10 cellular contexts compared by ENCODE assay signal in the genomic region with DNA sequence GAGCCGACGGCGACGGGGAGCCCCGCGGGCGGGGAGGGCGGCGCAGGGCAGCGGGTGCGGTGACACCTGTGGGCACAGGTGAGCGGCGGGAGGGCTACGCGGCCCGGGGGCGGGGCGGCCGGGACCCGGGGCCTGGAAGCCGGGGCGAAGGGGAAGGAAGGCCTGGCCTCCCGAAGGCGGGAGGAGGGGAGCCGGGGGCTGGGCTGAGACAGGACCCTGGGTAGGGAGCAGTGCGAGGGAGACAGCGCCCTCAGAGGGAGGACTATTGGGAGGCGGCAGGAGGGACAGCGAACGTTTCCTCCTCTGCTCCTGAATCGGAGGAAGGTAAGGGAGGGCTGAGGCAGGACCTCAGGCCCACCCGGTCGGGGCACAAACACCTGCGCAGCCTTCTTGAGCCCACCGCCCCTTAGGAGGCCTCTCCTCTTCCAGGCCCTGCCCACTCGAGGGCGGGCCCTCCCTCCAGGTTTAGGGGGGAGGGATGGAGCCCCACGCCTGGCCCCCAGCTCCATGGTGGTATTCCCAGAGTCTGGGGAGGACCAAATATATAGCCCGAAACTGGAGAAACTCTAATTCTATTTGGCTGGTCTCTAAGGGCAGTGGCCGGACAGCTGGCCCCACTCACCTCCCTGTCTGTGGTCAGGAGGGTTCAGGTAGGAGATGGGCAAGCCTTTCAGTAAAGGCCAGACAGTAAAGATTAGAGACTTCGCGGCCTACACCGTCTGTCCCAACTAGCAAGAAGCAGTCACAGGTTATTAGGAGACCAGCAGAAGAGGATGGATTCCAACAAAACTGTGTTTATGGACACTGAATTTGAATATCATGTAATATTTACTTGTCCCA. TPM values are rescaled to one million over a fixed set of nuclear protein-coding genes. Genes with fewer than 3 reads are reported as not detected.
DNase-seq lines count a peak whose midpoint lies in the region; ATAC-seq and TF ChIP-seq lines count a peak whose summit lies in the region.
"Had no signal": no experiment of that assay in that cellular context is flagged by ENCODE, and none has a peak within 500 bp of the region (broad histone marks: within the 10 kb centered on the region; RNA-seq: fewer than 3 reads in every experiment).

No MANE protein-coding gene starts in this region.

- H3K27ac Mint-ChIP-seq in type B pancreatic cell = peak overlapping the region; percentile 83
- H3K27ac Mint-ChIP-seq: CD4-positive, alpha-beta memory T cell had no signal

- TF ChIP-seq CTCF in cardiac muscle cell (IDR thresholded peaks at IDR 0.05; ENCODE audit: low read depth, low read length) = no peak
- TF ChIP-seq CTCF in right atrium auricular region (IDR thresholded peaks at IDR 0.05) = no peak
- TF ChIP-seq CTCF in type B pancreatic cell (conservative IDR thresholded peaks at IDR 0.05) = no peak

- DNase-seq in cardiac muscle cell (ENCODE audit: low read depth in 1 of 2, low spot score in 1 of 2) (no peak), right atrium auricular region (ENCODE audit: low spot score) (no peak), type B pancreatic cell (ENCODE audit: extremely low spot score, unreplicated experiment) (no peak)
- DNase-seq: NCI-H187 had no signal

- no peak for ATAC-seq in GM19023 (IDR thresholded peaks at IDR 0.05; ENCODE audit: unreplicated experiment)
- no peak for ATAC-seq in GM21515 (IDR thresholded peaks at IDR 0.05; ENCODE audit: unreplicated experiment)
- no peak for ATAC-seq in HG03378 (IDR thresholded peaks at IDR 0.05; ENCODE audit: unreplicated experiment)

- H3K4me3 Mint-ChIP-seq in type B pancreatic cell = peak overlapping the region; percentile 79

- no peak overlapping the region for H3K27ac ChIP-seq in cardiac muscle cell
- no peak overlapping the region for H3K27ac ChIP-seq in right atrium auricular region
- peak overlapping the region; percentile 84 for H3K27ac ChIP-seq in duodenal mucosa (ENCODE audit: low read depth, low read length)
- no peak overlapping the region for H3K27ac ChIP-seq in mesodermal cell (ENCODE audit: low read depth, low read length, severe bottlenecking)

- H3K36me3 ChIP-seq in cardiac muscle cell = no peaks in the 10 kb centered on the region
- no peaks in the 10 kb centered on the region for H3K36me3 ChIP-seq in right atrium auricular region
- peaks cover 7 to 23% of the 10 kb centered on the region in 2 donors for H3K36me3 ChIP-seq in duodenal mucosa (ENCODE audit: control insufficient read depth in 1 of 2, insufficient read depth in 2 of 2, low read length in 2 of 2)
- no peaks in the 10 kb centered on the region for H3K36me3 ChIP-seq in mesodermal cell (ENCODE audit: control insufficient read depth, insufficient read depth, low read length)

- H3K9ac ChIP-seq in duodenal mucosa (ENCODE audit: low read depth in 1 of 2, low read length in 2 of 2) = peak overlapping the region; percentile 77 to 92

- H3K9me3 ChIP-seq in cardiac muscle cell (ENCODE audit: low read depth) (no peaks in the 10 kb centered on the region), right atrium auricular region (no peaks in the 10 kb centered on the region), duodenal mucosa (ENCODE audit: control insufficient read depth in 1 of 2, low read length in 2 of 2) (no peaks in the 10 kb centered on the region), mesodermal cell (ENCODE audit: control insufficient read depth, low read length) (no peaks in the 10 kb centered on the region)

- peaks cover 6% of the 10 kb centered on the region for H3K27me3 Mint-ChIP-seq in type B pancreatic cell

- H3K4me1 ChIP-seq in cardiac muscle cell (ENCODE audit: low read depth) (no peaks in the 10 kb centered on the region), right atrium auricular region (peaks cover 0 to 9% of the 10 kb centered on the region in 2 donors), duodenal mucosa (ENCODE audit: control insufficient read depth in 1 of 2, insufficient read depth in 2 of 2, low read length in 2 of 2) (peaks cover 38 to 42% of the 10 kb centered on the region in 2 donors), mesodermal cell (ENCODE audit: control insufficient read depth, insufficient read depth, low read length, poor library complexity, severe bottlenecking) (peaks cover 17% of the 10 kb centered on the region)

- H3K9me3 Mint-ChIP-seq in type B pancreatic cell = no peaks in the 10 kb centered on the region
- H3K9me3 Mint-ChIP-seq: CD4-positive, alpha-beta memory T cell had no signal

- H3K27me3 ChIP-seq in cardiac muscle cell = peaks cover 4% of the 10 kb centered on the region
- H3K27me3 ChIP-seq in right atrium auricular region = no peaks in the 10 kb centered on the region
- H3K27me3 ChIP-seq in duodenal mucosa (ENCODE audit: control insufficient read depth in 1 of 2, insufficient read depth in 2 of 2, low read length in 2 of 2) = no peaks in the 10 kb centered on the region

- peak overlapping the region; percentile 31 for H3K4me3 ChIP-seq in cardiac muscle cell
- peak overlapping the region in 1 of 2 donors; percentile 49 for H3K4me3 ChIP-seq in right atrium auricular region
- peak overlapping the region; percentile 73 to 74 for H3K4me3 ChIP-seq in duodenal mucosa (ENCODE audit: low read depth in 1 of 2, low read length in 2 of 2)
- H3K4me3 ChIP-seq in mesodermal cell (ENCODE audit: extremely low read depth, insufficient read depth, low read length, poor library complexity, severe bottlenecking) = peak overlapping the region; percentile 42

- H3K4me1 Mint-ChIP-seq in type B pancreatic cell (ENCODE audit: unreplicated experiment) = peaks cover 6% of the 10 kb centered on the region
- H3K4me1 Mint-ChIP-seq: CD4-positive, alpha-beta memory T cell had no signal

- 16 to 20% methylated on average over 16 to 26 of the region's 43 CpGs for WGBS in mesodermal cell (ENCODE audit: insufficient coverage in 2 of 2), 2 experiments

- H3K36me3 Mint-ChIP-seq in type B pancreatic cell = peaks cover 6% of the 10 kb centered on the region
- H3K36me3 Mint-ChIP-seq: CD4-positive, alpha-beta memory T cell had no signal

RNA-seq across cellular contexts. Expression of a gene that starts 0.5 kb away (rescaled TPM):
- total RNA-seq in cardiac muscle cell (0.86 and 0.99 TPM in 2 replicates), right atrium auricular region (under 1 TPM in 1 of 2 donors, not detected in 1; 0.51 TPM), type B pancreatic cell (ENCODE audit: low replicate concordance) (32.4 and 115 TPM in 2 replicates)
- polyA plus RNA-seq in cardiac muscle cell = 0.39 and 1.2 TPM in 2 replicates
- polyA plus RNA-seq in mesodermal cell (2013, experiment 1 of 2) = 2.1 TPM
- 0.71 TPM for polyA plus RNA-seq in mesodermal cell (2013, experiment 2 of 2)
- total RNA-seq: CD4-positive, alpha-beta memory T cell had no signal

RNA-seq across cellular contexts. Expression of a gene that starts 30.9 kb away (rescaled TPM):
- 32.8 and 33.3 TPM in 2 replicates for total RNA-seq in cardiac muscle cell
- polyA plus RNA-seq in cardiac muscle cell = 41.7 and 42.3 TPM in 2 replicates
- 100 to 1,000 TPM in 1 of 2 donors, 10 to 100 TPM in 1; 62.9 to 176 TPM for total RNA-seq in right atrium auricular region
- polyA plus RNA-seq in mesodermal cell (2013, experiment 1 of 2) = 88.0 TPM
- polyA plus RNA-seq in mesodermal cell (2013, experiment 2 of 2) = 82.0 TPM
- 79.1 and 222 TPM in 2 replicates for total RNA-seq in type B pancreatic cell (ENCODE audit: low replicate concordance)

Comparison
In these comparisons a context has a peak if more than half of its experiments do, and no peak if none do; other contexts are left out.
1. RNA of a gene that starts 0.5 kb away (total RNA-seq): 32.4 to 115 TPM in type B pancreatic cell; 0.86 to 0.99 TPM in cardiac muscle cell and 0.51 TPM in right atrium auricular region; every median in the first group is over 10 times any median in the second.